9 cellular contexts compared by ENCODE assay signal in the genomic region with DNA sequence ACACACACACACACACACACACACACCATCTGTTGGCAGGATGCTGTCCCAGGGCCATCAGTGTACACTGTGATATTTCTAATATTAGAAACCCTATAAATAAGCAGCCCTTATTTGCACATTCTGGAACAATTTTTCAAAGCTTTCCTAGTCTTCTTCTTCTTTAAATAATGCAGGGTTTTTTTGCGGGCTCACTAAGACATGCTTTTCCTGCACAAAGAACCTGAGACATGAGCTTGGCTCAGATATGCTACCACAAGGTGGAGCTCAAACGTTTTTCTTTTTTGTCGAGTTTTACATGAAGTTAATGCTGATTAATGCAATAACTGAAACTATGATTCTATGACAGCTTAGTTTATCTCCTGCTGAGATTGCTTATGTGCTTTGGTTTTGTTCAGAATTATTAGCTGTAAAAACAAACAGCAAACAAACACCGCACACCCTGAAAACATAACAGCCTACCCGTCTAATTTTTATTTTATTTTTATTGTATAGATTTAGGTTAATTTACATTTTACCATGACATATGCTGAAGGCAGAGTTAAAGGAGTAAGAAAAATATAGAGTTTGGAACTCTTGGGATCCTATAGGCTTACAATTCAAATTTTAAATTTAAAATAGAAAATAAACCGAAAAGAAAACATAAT.
DNase-seq lines count a peak whose midpoint lies in the region; ATAC-seq and TF ChIP-seq lines count a peak whose summit lies in the region.
"Had no signal": no experiment of that assay in that cellular context is flagged by ENCODE, and none has a peak within 500 bp of the region (broad histone marks: within the 10 kb centered on the region; RNA-seq: fewer than 3 reads in every experiment).

No MANE protein-coding gene starts in this region.

- TF ChIP-seq EP300 in ovary (IDR thresholded peaks at IDR 0.05): no peak

- peak overlapping the region; percentile 53 for H3K9ac ChIP-seq in SK-N-MC (ENCODE audit: insufficient read length)

- H3K36me3 ChIP-seq in SK-N-MC (ENCODE audit: insufficient read depth, low read length) (no peaks in the 10 kb centered on the region), ovary (no peaks in the 10 kb centered on the region)

- H3K4me3 ChIP-seq in SK-N-MC (peak overlapping the region; percentile 48), fibroblast of the aortic adventitia (ENCODE audit: low read depth, low read length) (no peak overlapping the region), ovary (no peak overlapping the region)

- DNase-seq in NCI-H2029 (lab: John Stamatoyannopoulos, UW) (peak; percentile 26), NCI-H2029 treated with DMSO at 0.1 percent for 48 hours (lab: John Stamatoyannopoulos, UW) (no peak), SK-N-MC (ENCODE audit: low read depth, low spot score) (peak; percentile 82), fibroblast of the aortic adventitia (ENCODE audit: low read depth) (peak; percentile 85), ovary (peak in 3 of 5 donors; percentile 16 to 59 (median 25))
- no peak for DNase-seq in T-helper 2 cell treated with Interferon-gamma antibody and Interleukin-4, amounts not matched to agents 5 μg/mL and 100 μg/mL, for 36 hours (ENCODE audit: low spot score)

- no peaks in the 10 kb centered on the region for H3K27me3 ChIP-seq in ovary

- no peak for TF ChIP-seq POLR2A in ovary (IDR thresholded peaks at IDR 0.05)

- no peaks in the 10 kb centered on the region for H3K27me3 Mint-ChIP-seq in T-helper 2 cell treated with Interferon-gamma antibody and Interleukin-4, amounts not matched to agents 5 μg/mL and 100 μg/mL, for 36 hours (ENCODE audit: low read depth)

- no peaks in the 10 kb centered on the region for H3K4me1 Mint-ChIP-seq in T-helper 2 cell treated with Interferon-gamma antibody and Interleukin-4, amounts not matched to agents 5 μg/mL and 100 μg/mL, for 36 hours (ENCODE audit: low read depth)

- H3K9me3 ChIP-seq in SK-N-MC (ENCODE audit: low read depth, low read length) (no peaks in the 10 kb centered on the region), ovary (no peaks in the 10 kb centered on the region)
- H3K9me3 ChIP-seq: Caco-2 had no signal

- ATAC-seq in HG03175 (IDR thresholded peaks at IDR 0.05; ENCODE audit: unreplicated experiment) (peak; percentile 61), HG03135 (IDR thresholded peaks at IDR 0.05; ENCODE audit: unreplicated experiment) (no peak)

- H3K4me1 ChIP-seq in ovary (ENCODE audit: insufficient read depth): peaks cover 10% of the 10 kb centered on the region
- H3K4me1 ChIP-seq: Caco-2 had no signal

- H3K4me3 Mint-ChIP-seq in T-helper 2 cell treated with Interferon-gamma antibody and Interleukin-4, amounts not matched to agents 5 μg/mL and 100 μg/mL, for 36 hours: no peak overlapping the region

- H3K27ac Mint-ChIP-seq in T-helper 2 cell treated with Interferon-gamma antibody and Interleukin-4, amounts not matched to agents 5 μg/mL and 100 μg/mL, for 36 hours: no peak overlapping the region

- no peaks in the 10 kb centered on the region for H3K9me3 Mint-ChIP-seq in T-helper 2 cell treated with Interferon-gamma antibody and Interleukin-4, amounts not matched to agents 5 μg/mL and 100 μg/mL, for 36 hours

- intact Hi-C loops in ovary (cut with DNase I): loop anchor here in 3 of 4 donors (5.0 to 10.0 kb wide), 4 partner anchors 168 to 228 kb away; no protein-coding TSS in a partner anchor

- TF ChIP-seq CTCF in fibroblast of the aortic adventitia (IDR thresholded peaks at IDR 0.05; ENCODE audit: insufficient read depth, low read length): peak; percentile 72
- peak; percentile 54 to 71 (median 68) for TF ChIP-seq CTCF in ovary (IDR thresholded peaks at IDR 0.05)

- H3K36me3 Mint-ChIP-seq in T-helper 2 cell treated with Interferon-gamma antibody and Interleukin-4, amounts not matched to agents 5 μg/mL and 100 μg/mL, for 36 hours (ENCODE audit: low read depth): no peaks in the 10 kb centered on the region

- WGBS in ovary, 3 donors: 18 to 23% (median 18%) methylated on average over 6 of the region's 6 CpGs

- H3K27ac ChIP-seq in SK-N-MC: peak overlapping the region; percentile 91
- H3K27ac ChIP-seq in ovary: no peak overlapping the region

Comparison
In these comparisons a context has a peak if more than half of its experiments do, and no peak if none do; other contexts are left out.
1. DNase-seq: peak in NCI-H2029 (single experiment), SK-N-MC (single experiment), fibroblast of the aortic adventitia (single experiment) and ovary (3 of 5); none in NCI-H2029 treated with DMSO at 0.1 percent for 48 hours (single experiment) and T-helper 2 cell treated with Interferon-gamma antibody and Interleukin-4, amounts not matched to agents 5 μg/mL and 100 μg/mL, for 36 hours (single experiment).